ENCODE assay signal across 10 cellular contexts in genomic region chrX:107729558-107730297, GRCh38. TPM values are rescaled to one million over a fixed set of nuclear protein-coding genes. Genes with fewer than 3 reads are reported as not detected.
DNase-seq lines count a peak whose midpoint lies in the region; ATAC-seq and TF ChIP-seq lines count a peak whose summit lies in the region.
"Had no signal": no experiment of that assay in that cellular context is flagged by ENCODE, and none has a peak within 500 bp of the region (broad histone marks: within the 10 kb centered on the region; RNA-seq: fewer than 3 reads in every experiment).

No MANE protein-coding gene starts in this region.

- H3K27me3 ChIP-seq in esophagus (ENCODE audit: control insufficient read depth in 1 of 2, insufficient read depth in 2 of 2, low read length in 2 of 2) (no peaks in the 10 kb centered on the region), stomach (no peaks in the 10 kb centered on the region), brain microvascular endothelial cell (replicated peaks) (no peaks in the 10 kb centered on the region)

- peak overlapping the region; percentile 41 to 64 for H3K27ac ChIP-seq in esophagus (ENCODE audit: low read depth in 2 of 2, low read length in 1 of 2)
- peak overlapping the region; percentile 62 to 82 (median 76) for H3K27ac ChIP-seq in stomach
- no peak overlapping the region for H3K27ac ChIP-seq in brain microvascular endothelial cell

- peak; percentile 51 for ATAC-seq in HG03103 (IDR thresholded peaks at IDR 0.05; ENCODE audit: low read depth, unreplicated experiment)
- ATAC-seq in esophagus mucosa: no peak
- ATAC-seq: natural killer cell had no signal

- TF ChIP-seq CTCF in stomach (IDR thresholded peaks at IDR 0.05): no peak
- no peak for TF ChIP-seq CTCF in brain microvascular endothelial cell (IDR thresholded peaks at IDR 0.05; ENCODE audit: low read depth, low read length, missing control alignments)

- no peak for TF ChIP-seq EP300 in stomach (IDR thresholded peaks at IDR 0.05)

- intact Hi-C loops in stomach (cut with DNase I; ENCODE audit: low total_unique reads): no loop called here

- no peaks in the 10 kb centered on the region for H3K36me3 ChIP-seq in esophagus (ENCODE audit: control insufficient read depth in 2 of 2, insufficient read depth in 2 of 2, low read length in 1 of 2)
- no peaks in the 10 kb centered on the region for H3K36me3 ChIP-seq in stomach
- H3K36me3 ChIP-seq in brain microvascular endothelial cell (replicated peaks): no peaks in the 10 kb centered on the region

- in situ Hi-C loops in brain microvascular endothelial cell (cut with HindIII; ENCODE audit: low pct_ligation_motif_present, low sequenced_read_pairs): no loop called here

- H3K4me3 ChIP-seq in esophagus (ENCODE audit: low read depth in 1 of 2, low read length in 2 of 2): no peak overlapping the region
- H3K4me3 ChIP-seq in stomach: no peak overlapping the region
- H3K4me3 ChIP-seq in brain microvascular endothelial cell (ENCODE audit: low read depth, low read length): no peak overlapping the region

- DNase-seq in NCI-H510A treated with DMSO at 0.1 percent for 48 hours (lab: John Stamatoyannopoulos, UW) (peak; percentile 35), NCI-H510A (lab: John Stamatoyannopoulos, UW) (no peak), stomach (no peak), HCEC 1CT (no peak), brain microvascular endothelial cell (no peak)
- DNase-seq: activated naive CD8-positive, alpha-beta T cell treated with anti-CD3 and anti-CD28 coated beads, Interleukin-2, amount 10 ng/mL, durations not matched to agents 7 days and 5 days; natural killer cell had no signal

- TF ChIP-seq POLR2A in stomach (IDR thresholded peaks at IDR 0.05): no peak

- peaks cover 0 to 25% of the 10 kb centered on the region in 2 donors for H3K4me1 ChIP-seq in esophagus (ENCODE audit: control insufficient read depth in 2 of 2, insufficient read depth in 2 of 2, low read length in 1 of 2)
- H3K4me1 ChIP-seq in stomach: peaks cover 55 to 91% (median 81%) of the 10 kb centered on the region in 4 donors

- H3K9me3 ChIP-seq in esophagus (ENCODE audit: control insufficient read depth in 2 of 2, insufficient read depth in 1 of 2, low read depth in 1 of 2, low read length in 1 of 2) (no peaks in the 10 kb centered on the region), stomach (no peaks in the 10 kb centered on the region)

- WGBS in esophagus, 2 donors: 52 to 62% methylated on average over 8 of the region's 8 CpGs
- 58 to 76% (median 62%) methylated on average over 5 to 8 of the region's 8 CpGs for WGBS in stomach, 5 donors

RNA-seq across cellular contexts. Expression of gene TSC22D3, which starts 45.9 kb away (rescaled TPM):
- 10 to 100 TPM; 62.5 to 64.5 TPM for polyA plus RNA-seq in esophagus
- 100 to 1,000 TPM; 303 to 906 (median 347) TPM for total RNA-seq in stomach
- polyA plus RNA-seq in stomach: 100 to 1,000 TPM; 198 to 358 (median 292) TPM
- 46.2 TPM for total RNA-seq in esophagus mucosa

RNA-seq across cellular contexts. Expression of gene NCBP2L, which starts 47.8 kb away (rescaled TPM):
- polyA plus RNA-seq in esophagus (under 1 TPM in 1 of 2 donors, not detected in 1; 0.02 TPM), stomach (under 1 TPM in 2 of 3 donors, not detected in 1; 0.13 to 0.44 TPM)
- total RNA-seq in stomach (not detected), esophagus mucosa (not detected)
- total RNA-seq: activated naive CD8-positive, alpha-beta T cell treated with anti-CD3 and anti-CD28 coated beads, Interleukin-2, amount 10 ng/mL, durations not matched to agents 7 days and 5 days had no signal
